In genomic region chr14:103014466-103015319, GRCh38 we compare ENCODE assay signal across 9 cellular contexts. TPM values are rescaled to one million over a fixed set of nuclear protein-coding genes. Genes with fewer than 3 reads are reported as not detected.
A peak's percentile ranks its signal among the peaks of the same experiment; 100 is the strongest.
DNase-seq lines count a peak whose midpoint lies in the region; ATAC-seq and TF ChIP-seq lines count a peak whose summit lies in the region.
"Had no signal": no experiment of that assay in that cellular context is flagged by ENCODE, and none has a peak within 500 bp of the region (broad histone marks: within the 10 kb centered on the region; RNA-seq: fewer than 3 reads in every experiment).

No MANE protein-coding gene starts in this region.

- no peaks in the 10 kb centered on the region for H3K9me3 Mint-ChIP-seq in neural crest cell

- peak overlapping the region; percentile 8 for H3K4me2 ChIP-seq in mammary epithelial cell (ENCODE audit: insufficient read depth, low read depth, low read length)

- WGBS in mammary epithelial cell (ENCODE audit: low coverage, missing lambda C conversion rate): 74% methylated on average over 12 of the region's 12 CpGs
- WGBS in upper lobe of left lung, 2 donors: 37 to 44% methylated on average over 12 of the region's 12 CpGs

- peak overlapping the region; percentile 66 for H3K4me3 Mint-ChIP-seq in neural crest cell

- H3K36me3 ChIP-seq in mammary epithelial cell (ENCODE audit: insufficient read depth, low read length): no peaks in the 10 kb centered on the region
- H3K36me3 ChIP-seq in upper lobe of left lung: peaks cover 0 to 19% (median 3%) of the 10 kb centered on the region in 4 donors
- peaks cover 0 to 22% (median 12%) of the 10 kb centered on the region in 3 donors for H3K36me3 ChIP-seq in tibial artery

- no peaks in the 10 kb centered on the region for H3K27me3 Mint-ChIP-seq in neural crest cell (ENCODE audit: low read depth)

- no peak for TF ChIP-seq POLR2A in upper lobe of left lung (IDR thresholded peaks at IDR 0.05)

- no peak for TF ChIP-seq EP300 in upper lobe of left lung (IDR thresholded peaks at IDR 0.05)

- peaks cover 40% of the 10 kb centered on the region for H3K4me1 Mint-ChIP-seq in neural crest cell

- no peak for ATAC-seq in upper lobe of left lung (ENCODE audit: low FRiP score in 2 of 2)

- H3K9me3 ChIP-seq in mammary epithelial cell (replicated peaks; ENCODE audit: insufficient read depth, low read length): no peaks in the 10 kb centered on the region
- no peaks in the 10 kb centered on the region for H3K9me3 ChIP-seq in upper lobe of left lung
- no peaks in the 10 kb centered on the region for H3K9me3 ChIP-seq in tibial artery
- H3K9me3 ChIP-seq: stomach had no signal

- TF ChIP-seq CTCF in mammary epithelial cell (conservative IDR thresholded peaks at IDR 0.05 in 1 of 2, IDR thresholded peaks at IDR 0.05 in 1 of 2; ENCODE audit: extremely low read depth in 1 of 2, insufficient read depth in 1 of 2, low read depth in 1 of 2, low read length in 2 of 2): no peak
- no peak for TF ChIP-seq CTCF in neural crest cell (conservative IDR thresholded peaks at IDR 0.05)
- TF ChIP-seq CTCF in upper lobe of left lung (IDR thresholded peaks at IDR 0.05): no peak
- TF ChIP-seq CTCF in tibial artery (IDR thresholded peaks at IDR 0.05): no peak

- in situ Hi-C loops in mammary epithelial cell (cut with MboI; ENCODE audit: low sequenced_read_pairs in 2 of 2): no loop called here

- dilution Hi-C loops in mammary epithelial cell (cut with HindIII; ENCODE audit: low sequenced_read_pairs): no loop called here

- CTCF ChIA-PET in mammary epithelial cell (lab: Charles Lee; ENCODE audit: low non-redundant PET): interaction anchor here (0.6 kb wide), 1 partner anchor 320 kb away, joined by 3 read pairs; no protein-coding TSS in a partner anchor

- H4K20me1 ChIP-seq in mammary epithelial cell (ENCODE audit: insufficient read depth, low read length): peaks cover 5% of the 10 kb centered on the region

- no peak overlapping the region for H2AFZ ChIP-seq in mammary epithelial cell (ENCODE audit: low read depth, low read length)

- H3K27me3 ChIP-seq in mammary epithelial cell (ENCODE audit: insufficient read depth, low read length) (no peaks in the 10 kb centered on the region), upper lobe of left lung (no peaks in the 10 kb centered on the region), tibial artery (no peaks in the 10 kb centered on the region)
- H3K27me3 ChIP-seq: stomach had no signal

- H3K4me1 ChIP-seq in mammary epithelial cell (ENCODE audit: insufficient read depth, low read length): peaks cover 19% of the 10 kb centered on the region
- H3K4me1 ChIP-seq in upper lobe of left lung: peaks cover 23 to 57% (median 30%) of the 10 kb centered on the region in 4 donors
- H3K4me1 ChIP-seq in tibial artery: peaks cover 0 to 44% (median 17%) of the 10 kb centered on the region in 4 donors

- DNase-seq in GDM1 (lab: John Stamatoyannopoulos, UW): peak; percentile 47
- peak; percentile 58 to 85 for DNase-seq in NCI-H2081 (lab: John Stamatoyannopoulos, UW)
- DNase-seq in mammary epithelial cell: peak; percentile 57
- no peak for DNase-seq in neural crest cell (ENCODE audit: low read depth, low spot score)
- no peak for DNase-seq in activated effector memory CD4-positive, alpha-beta T cell treated with anti-CD3 and anti-CD28 coated beads, Interleukin-2, amount 50 U/mL, for 16 hours
- DNase-seq in mucosa of gallbladder (ENCODE audit: low spot score): no peak
- no peak for DNase-seq in upper lobe of left lung
- no peak for DNase-seq in tibial artery
- DNase-seq: stomach had no signal

- H3K27ac ChIP-seq in mammary epithelial cell (ENCODE audit: insufficient read depth, low read depth, low read length) (no peak overlapping the region), upper lobe of left lung (peak overlapping the region in 1 of 4 donors; percentile 44), tibial artery (no peak overlapping the region)

- H3K27ac Mint-ChIP-seq in neural crest cell (ENCODE audit: unreplicated experiment): peak overlapping the region; percentile 95

- no peak overlapping the region for H3K9ac ChIP-seq in mammary epithelial cell (ENCODE audit: insufficient read depth, low read length)

- no peak overlapping the region for H3K4me3 ChIP-seq in mammary epithelial cell (replicated peaks in 1 of 3; ENCODE audit: insufficient read depth in 1 of 3, low read depth in 2 of 3, low read length in 3 of 3)
- no peak overlapping the region for H3K4me3 ChIP-seq in upper lobe of left lung
- no peak overlapping the region for H3K4me3 ChIP-seq in tibial artery
- H3K4me3 ChIP-seq: stomach had no signal

- no TSS peak for BruUV-seq in mammary epithelial cell (replicated peaks; lab: Mats Ljungman, UMichigan)

- peaks cover 94% of the 10 kb centered on the region for H3K79me2 ChIP-seq in mammary epithelial cell (ENCODE audit: insufficient read depth, low read length)

- intact Hi-C loops in mammary epithelial cell (cut with micrococcal nuclease): loop anchor here (2.0 kb wide), 1 partner anchor 42 kb away; the partner anchor contains the start of gene CDC42BPB
- intact Hi-C loops in tibial artery (cut with DNase I; ENCODE audit: low total_unique reads): no loop called here

- H3K36me3 Mint-ChIP-seq in neural crest cell (ENCODE audit: low read depth): peaks cover 2% of the 10 kb centered on the region

RNA-seq across cellular contexts. Expression of gene CDC42BPB, which starts 42.7 kb away (rescaled TPM):
- total RNA-seq in mammary epithelial cell (10 to 100 TPM; 73.5 to 82.5 TPM), neural crest cell (94.4 and 94.8 TPM in 2 replicates), mucosa of gallbladder (165 TPM), upper lobe of left lung (100 to 1,000 TPM; 108 to 268 (median 124) TPM)
- polyA plus RNA-seq in mammary epithelial cell: 52.4 TPM
- 196 TPM for polyA minus RNA-seq in mammary epithelial cell

Comparison
In these comparisons a context has a peak if more than half of its experiments do, and no peak if none do; other contexts are left out.
1. DNase-seq: peak in GDM1 (single experiment), NCI-H2081 (2 of 2) and mammary epithelial cell (single experiment); none in neural crest cell (single experiment), activated effector memory CD4-positive, alpha-beta T cell treated with anti-CD3 and anti-CD28 coated beads, Interleukin-2, amount 50 U/mL, for 16 hours (single experiment), mucosa of gallbladder (single experiment), upper lobe of left lung (0 of 2) and tibial artery (0 of 2).